ENCODE assay signal across 1 cellular context in genomic region chr16:88941051-88941932, GRCh38.
TF ChIP-seq lines count a peak whose summit lies in the region.

No MANE protein-coding gene starts in this region.

TF ChIP-seq in HEK293, 187 proteins besides CTCF, POLR2A, EP300 and RAD21 (continued from another document):
- TF ChIP-seq ZNF398 (tag by site-specific recombination; IDR thresholded peaks at IDR 0.05) (peak; percentile 55; the same call in 1 of the 2 replicates), ZEB2 (tag by site-specific recombination; IDR thresholded peaks at IDR 0.05) (no peak), GLIS1 (tag by site-specific recombination; IDR thresholded peaks at IDR 0.05) (no peak), ZNF157 (tag by site-specific recombination; IDR thresholded peaks at IDR 0.05) (no peak), MZF1 (tag by site-specific recombination; IDR thresholded peaks at IDR 0.05; ENCODE audit: borderline replicate concordance) (no peak)
